16 cellular contexts compared by ENCODE assay signal in the genomic region with DNA sequence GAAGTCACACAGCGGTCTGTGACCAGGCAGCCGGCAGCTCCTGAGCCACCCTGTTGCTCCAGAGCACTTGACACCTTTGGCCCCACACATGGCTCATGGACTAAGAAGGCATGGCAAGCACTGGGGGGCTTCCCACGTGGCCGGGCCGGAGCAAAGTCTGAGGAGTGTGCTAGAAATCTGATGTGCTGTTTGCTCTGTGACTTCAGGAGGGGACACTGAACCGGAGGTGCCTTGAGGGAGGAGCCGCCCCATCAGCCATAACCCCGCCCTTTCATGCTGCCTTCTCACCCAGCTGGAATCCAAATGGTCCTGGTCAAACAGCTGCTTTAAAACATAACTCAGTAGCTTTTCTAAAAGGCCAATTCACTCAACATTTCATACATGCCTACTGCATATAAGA.
"Had no signal": no experiment of that assay in that cellular context is flagged by ENCODE, and none has a peak within 500 bp of the region (broad histone marks: within the 10 kb centered on the region; RNA-seq: fewer than 3 reads in every experiment).

No MANE protein-coding gene starts in this region.

- H3K27ac Mint-ChIP-seq: activated CD4-positive, alpha-beta memory T cell treated with anti-CD3 and anti-CD28 coated beads, Interleukin-2, amount 10 ng/mL, durations not matched to agents 7 days and 5 days; activated naive CD8-positive, alpha-beta T cell treated with anti-CD3 and anti-CD28 coated beads for 36 hours; activated T-cell treated with anti-CD3 and anti-CD28 coated beads, Interleukin-2, amount 50 U/mL, for 72 hours; neural progenitor cell; stimulated activated effector memory CD8-positive, alpha-beta T cell treated with anti-CD3 and anti-CD28 coated beads, Interleukin-12 subunit alpha, Interleukin-12 subunit beta, amount 100 ng/mL, for 72 hours had no signal

- H2AFZ ChIP-seq: neural progenitor cell, parathyroid adenoma had no signal

- H3K9me3 ChIP-seq: esophagus muscularis mucosa, tibial artery, vagina had no signal

- H3K4me3 ChIP-seq: esophagus muscularis mucosa, neural progenitor cell, skin epidermis, tibial artery, vagina had no signal

- H3K9ac ChIP-seq: neural progenitor cell, parathyroid adenoma had no signal

- H3K4me1 ChIP-seq: esophagus muscularis mucosa, neural progenitor cell, parathyroid adenoma, tibial artery, vagina had no signal

- H3K9me3 Mint-ChIP-seq: activated CD4-positive, alpha-beta memory T cell treated with anti-CD3 and anti-CD28 coated beads, Interleukin-2, amount 10 ng/mL, durations not matched to agents 7 days and 5 days; activated naive CD8-positive, alpha-beta T cell treated with anti-CD3 and anti-CD28 coated beads for 36 hours; activated T-cell treated with anti-CD3 and anti-CD28 coated beads, Interleukin-2, amount 50 U/mL, for 72 hours; neural progenitor cell; stimulated activated effector memory CD8-positive, alpha-beta T cell treated with anti-CD3 and anti-CD28 coated beads, Interleukin-12 subunit alpha, Interleukin-12 subunit beta, amount 100 ng/mL, for 72 hours had no signal

- H3K27me3 ChIP-seq: esophagus muscularis mucosa, neural progenitor cell, tibial artery, vagina had no signal

- H3K4me1 Mint-ChIP-seq: activated CD4-positive, alpha-beta memory T cell treated with anti-CD3 and anti-CD28 coated beads, Interleukin-2, amount 10 ng/mL, durations not matched to agents 7 days and 5 days had no signal

- DNase-seq: activated CD4-positive, alpha-beta memory T cell treated with anti-CD3 and anti-CD28 coated beads, Interleukin-2, amount 10 ng/mL, durations not matched to agents 7 days and 5 days; activated gamma-delta T cell treated with Interleukin-2 at 50 U/mL for 16 hours; activated naive CD8-positive, alpha-beta T cell treated with anti-CD3 and anti-CD28 coated beads for 36 hours; activated T-cell treated with anti-CD3 and anti-CD28 coated beads, Interleukin-2, amount 50 U/mL, for 72 hours; dermis blood vessel endothelial cell; islet precursor cell; left ventricle myocardium superior; mesendoderm; tibial artery had no signal

- H3K36me3 Mint-ChIP-seq: activated naive CD8-positive, alpha-beta T cell treated with anti-CD3 and anti-CD28 coated beads for 36 hours; stimulated activated effector memory CD8-positive, alpha-beta T cell treated with anti-CD3 and anti-CD28 coated beads, Interleukin-12 subunit alpha, Interleukin-12 subunit beta, amount 100 ng/mL, for 72 hours had no signal

- H3K4me3 Mint-ChIP-seq: activated CD4-positive, alpha-beta memory T cell treated with anti-CD3 and anti-CD28 coated beads, Interleukin-2, amount 10 ng/mL, durations not matched to agents 7 days and 5 days; activated naive CD8-positive, alpha-beta T cell treated with anti-CD3 and anti-CD28 coated beads for 36 hours; activated T-cell treated with anti-CD3 and anti-CD28 coated beads, Interleukin-2, amount 50 U/mL, for 72 hours; neural progenitor cell; stimulated activated effector memory CD8-positive, alpha-beta T cell treated with anti-CD3 and anti-CD28 coated beads, Interleukin-12 subunit alpha, Interleukin-12 subunit beta, amount 100 ng/mL, for 72 hours had no signal

- H3K79me2 ChIP-seq: parathyroid adenoma had no signal

- H3K36me3 ChIP-seq: esophagus muscularis mucosa, neural progenitor cell, vagina had no signal

- H3K4me2 ChIP-seq: neural progenitor cell had no signal

- H3K27me3 Mint-ChIP-seq: activated naive CD8-positive, alpha-beta T cell treated with anti-CD3 and anti-CD28 coated beads for 36 hours had no signal

- H3K27ac ChIP-seq: esophagus muscularis mucosa, neural progenitor cell, parathyroid adenoma, skin epidermis, tibial artery, vagina, VCaP had no signal
